In the genomic region with DNA sequence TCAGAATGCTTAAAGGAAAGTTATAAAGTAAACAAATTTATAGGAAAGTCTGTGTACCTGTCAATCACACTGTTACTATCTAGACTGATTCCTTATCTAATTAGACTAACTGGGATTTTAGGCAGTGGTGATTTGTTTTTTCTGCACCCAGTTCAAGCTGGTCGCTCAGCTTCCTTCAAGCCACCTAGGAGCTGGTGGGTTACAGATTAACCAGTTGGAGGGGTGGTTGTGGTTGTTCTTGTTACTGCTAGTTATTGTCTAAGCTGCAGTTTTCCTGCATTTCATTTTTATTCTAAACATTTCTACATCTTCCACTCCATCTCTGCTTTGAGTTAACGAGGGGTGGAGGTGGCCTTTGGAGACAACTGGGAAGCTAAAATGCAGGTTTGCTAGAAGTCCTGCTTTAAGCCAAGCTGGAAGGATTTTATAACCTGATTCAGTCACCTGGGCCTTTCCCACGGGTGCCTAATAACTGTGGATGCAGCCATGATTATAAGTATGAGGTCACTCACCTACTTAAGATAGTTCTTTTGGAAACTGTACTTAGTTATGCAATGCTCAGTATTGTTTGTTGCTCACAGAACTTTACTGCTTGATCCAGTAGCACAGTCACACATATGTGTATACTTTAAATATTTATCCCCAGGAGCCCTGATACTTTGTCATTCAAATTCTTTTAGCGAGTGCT, we compare ENCODE assay signal across 28 cellular contexts.
"Had no signal": no experiment of that assay in that cellular context is flagged by ENCODE, and none has a peak within 500 bp of the region (broad histone marks: within the 10 kb centered on the region; RNA-seq: fewer than 3 reads in every experiment).

No MANE protein-coding gene starts in this region.

- H3K9ac ChIP-seq: parathyroid adenoma had no signal

- H3K27me3 Mint-ChIP-seq: activated CD4-positive, alpha-beta memory T cell treated with anti-CD3 and anti-CD28 coated beads for 36 hours; activated naive CD8-positive, alpha-beta T cell treated with anti-CD3 and anti-CD28 coated beads, Interleukin-2, amount 10 ng/mL, durations not matched to agents 7 days and 5 days had no signal

- H2AFZ ChIP-seq: parathyroid adenoma had no signal

- DNase-seq: activated CD4-positive, alpha-beta memory T cell treated with anti-CD3 and anti-CD28 coated beads for 36 hours; activated CD4-positive, alpha-beta T cell treated with anti-CD3 and anti-CD28 coated beads for 48 hours; activated CD8-positive, alpha-beta memory T cell treated with anti-CD3 and anti-CD28 coated beads, Interleukin-2, amount 50 U/mL, for 4 hours; activated gamma-delta T cell; activated naive CD4-positive, alpha-beta T cell treated with anti-CD3 and anti-CD28 coated beads, Interleukin-2, amount 10 ng/mL, durations not matched to agents 7 days and 5 days; activated naive CD8-positive, alpha-beta T cell treated with anti-CD3 and anti-CD28 coated beads, Interleukin-2, amount 10 ng/mL, durations not matched to agents 7 days and 5 days; activated T-cell treated with anti-CD3 and anti-CD28 coated beads, Interleukin-2, amount 50 U/mL, for 24 hours; brain microvascular endothelial cell; dorsolateral prefrontal cortex; effector memory CD4-positive, alpha-beta T cell; head of caudate nucleus; hypothalamus; mammary epithelial cell; midbrain; naive thymus-derived CD4-positive, alpha-beta T cell; nucleus accumbens; right cardiac atrium; spleen; stimulated activated naive CD4-positive, alpha-beta T cell; T-helper 9 cell had no signal

- H3K36me3 Mint-ChIP-seq: activated CD4-positive, alpha-beta memory T cell treated with anti-CD3 and anti-CD28 coated beads for 36 hours; activated naive CD4-positive, alpha-beta T cell treated with anti-CD3 and anti-CD28 coated beads, Interleukin-2, amount 10 ng/mL, durations not matched to agents 7 days and 5 days; activated naive CD8-positive, alpha-beta T cell treated with anti-CD3 and anti-CD28 coated beads, Interleukin-2, amount 10 ng/mL, durations not matched to agents 7 days and 5 days had no signal

- H3K4me1 ChIP-seq: ascending aorta, gastroesophageal sphincter, parathyroid adenoma, spleen had no signal

- H3K4me1 Mint-ChIP-seq: activated naive CD4-positive, alpha-beta T cell treated with anti-CD3 and anti-CD28 coated beads, Interleukin-2, amount 10 ng/mL, durations not matched to agents 7 days and 5 days; activated naive CD8-positive, alpha-beta T cell treated with anti-CD3 and anti-CD28 coated beads, Interleukin-2, amount 10 ng/mL, durations not matched to agents 7 days and 5 days; naive thymus-derived CD4-positive, alpha-beta T cell had no signal

- H3K4me3 Mint-ChIP-seq: activated CD4-positive, alpha-beta memory T cell treated with anti-CD3 and anti-CD28 coated beads for 36 hours; activated naive CD4-positive, alpha-beta T cell treated with anti-CD3 and anti-CD28 coated beads, Interleukin-2, amount 10 ng/mL, durations not matched to agents 7 days and 5 days; activated naive CD8-positive, alpha-beta T cell treated with anti-CD3 and anti-CD28 coated beads, Interleukin-2, amount 10 ng/mL, durations not matched to agents 7 days and 5 days; activated T-cell treated with anti-CD3 and anti-CD28 coated beads, Interleukin-2, amount 50 U/mL, for 24 hours; naive thymus-derived CD4-positive, alpha-beta T cell; neural crest cell; T-helper 1 cell treated with Interleukin-12 subunit alpha and Interleukin-12 subunit beta and Interleukin-4 antibody, amounts not matched to agents 30 μg/mL and 1 μg/mL, for 36 hours had no signal

- H3K4me3 ChIP-seq: ascending aorta, coronary artery, dorsolateral prefrontal cortex, gastroesophageal sphincter, spleen, tibial nerve had no signal

- H3K27me3 ChIP-seq: ascending aorta, brain microvascular endothelial cell, dorsolateral prefrontal cortex, spleen, tibial nerve had no signal

- ATAC-seq: gastroesophageal sphincter; naive thymus-derived CD4-positive, alpha-beta T cell; right cardiac atrium had no signal

- H3K9me3 ChIP-seq: gastroesophageal sphincter had no signal

- H3K27ac Mint-ChIP-seq: activated CD4-positive, alpha-beta memory T cell treated with anti-CD3 and anti-CD28 coated beads for 36 hours; activated naive CD4-positive, alpha-beta T cell treated with anti-CD3 and anti-CD28 coated beads, Interleukin-2, amount 10 ng/mL, durations not matched to agents 7 days and 5 days; activated naive CD8-positive, alpha-beta T cell treated with anti-CD3 and anti-CD28 coated beads, Interleukin-2, amount 10 ng/mL, durations not matched to agents 7 days and 5 days; activated T-cell treated with anti-CD3 and anti-CD28 coated beads, Interleukin-2, amount 50 U/mL, for 24 hours; naive thymus-derived CD4-positive, alpha-beta T cell; T-helper 1 cell treated with Interleukin-12 subunit alpha and Interleukin-12 subunit beta and Interleukin-4 antibody, amounts not matched to agents 30 μg/mL and 1 μg/mL, for 36 hours had no signal

- H3K27ac ChIP-seq: ascending aorta, brain microvascular endothelial cell, coronary artery, dorsolateral prefrontal cortex, gastroesophageal sphincter, parathyroid adenoma, spleen, tibial nerve, VCaP had no signal

- H3K36me3 ChIP-seq: ascending aorta, brain microvascular endothelial cell, gastroesophageal sphincter, spleen, tibial nerve had no signal

- H3K9me3 Mint-ChIP-seq: activated naive CD8-positive, alpha-beta T cell treated with anti-CD3 and anti-CD28 coated beads, Interleukin-2, amount 10 ng/mL, durations not matched to agents 7 days and 5 days; T-helper 1 cell treated with Interleukin-12 subunit alpha and Interleukin-12 subunit beta and Interleukin-4 antibody, amounts not matched to agents 30 μg/mL and 1 μg/mL, for 36 hours had no signal
